ENCODE assay signal across 21 cellular contexts in genomic region chr11:35847473-35847872, GRCh38.
DNase-seq lines count a peak whose midpoint lies in the region; ATAC-seq and TF ChIP-seq lines count a peak whose summit lies in the region.
"Had no signal": no experiment of that assay in that cellular context is flagged by ENCODE, and none has a peak within 500 bp of the region (broad histone marks: within the 10 kb centered on the region; RNA-seq: fewer than 3 reads in every experiment).

No MANE protein-coding gene starts in this region.

- CTCF ChIA-PET in Panc1 (lab: Charles Lee), result no interaction called here

- H3K4me1 ChIP-seq in Panc1 (ENCODE audit: control insufficient read depth, insufficient read depth, low read length), result no peaks in the 10 kb centered on the region
- no peaks in the 10 kb centered on the region for H3K4me1 ChIP-seq in endodermal cell (ENCODE audit: control insufficient read depth, insufficient read depth, low read length)
- H3K4me1 ChIP-seq: BE2C had no signal

- no peak for DNase-seq in Panc1 (ENCODE audit: low read depth, low spot score)
- peak; percentile 87 for DNase-seq in cerebellar cortex (ENCODE audit: low spot score)
- DNase-seq in endodermal cell, result peak; percentile 32
- DNase-seq in T-helper 9 cell, result no peak
- DNase-seq: ACHN; BE2C; CD4-positive, CD25-positive, alpha-beta regulatory T cell; CD8-positive, alpha-beta memory T cell; COR-L47; DMS 273 treated with DMSO at 0.1 percent for 48 hours; DMS53; DND-41; EL; H7 had no signal

- BruUV-seq in Panc1 (replicated peaks; lab: Mats Ljungman, UMichigan), result no TSS peak

- H3K27me3 Mint-ChIP-seq in endodermal cell (ENCODE audit: insufficient read depth), result peaks cover 8% of the 10 kb centered on the region
- peaks cover 19% of the 10 kb centered on the region for H3K27me3 Mint-ChIP-seq in stimulated activated memory B cell treated with anti-CD40 and anti-IgM and Interleukin-4, amounts not matched to agents 10 μg/mL and 1 μg/mL and 100 μg/mL, for 72 hours

- no peak overlapping the region for H3K27ac Mint-ChIP-seq in endodermal cell
- no peak overlapping the region for H3K27ac Mint-ChIP-seq in stimulated activated memory B cell treated with anti-CD40 and anti-IgM and Interleukin-4, amounts not matched to agents 10 μg/mL and 1 μg/mL and 100 μg/mL, for 72 hours
- H3K27ac Mint-ChIP-seq: CD4-positive, CD25-positive, alpha-beta regulatory T cell; CD8-positive, alpha-beta memory T cell; GM23338; IgD-negative memory B cell had no signal

- H3K36me3 ChIP-seq in Panc1 (ENCODE audit: control insufficient read depth, insufficient read depth, low read length) (no peaks in the 10 kb centered on the region), endodermal cell (ENCODE audit: control insufficient read depth, insufficient read depth, low read length) (no peaks in the 10 kb centered on the region)
- H3K36me3 ChIP-seq: BE2C had no signal

- H3K4me1 Mint-ChIP-seq in endodermal cell, result no peaks in the 10 kb centered on the region
- H3K4me1 Mint-ChIP-seq in stimulated activated memory B cell treated with anti-CD40 and anti-IgM and Interleukin-4, amounts not matched to agents 10 μg/mL and 1 μg/mL and 100 μg/mL, for 72 hours, result no peaks in the 10 kb centered on the region
- H3K4me1 Mint-ChIP-seq: CD4-positive, CD25-positive, alpha-beta regulatory T cell; CD8-positive, alpha-beta memory T cell; GM23338; IgD-negative memory B cell had no signal

- WGBS in endodermal cell (ENCODE audit: insufficient coverage in 1 of 2, insufficient read length in 1 of 2), 2 experiments, result 92 to 93% methylated on average over 2 of the region's 2 CpGs

- POLR2A ChIA-PET in Panc1 (lab: Charles Lee), result no interaction called here

- H3K9ac ChIP-seq in endodermal cell (ENCODE audit: extremely low read depth, low read length, poor library complexity, severe bottlenecking), result no peak overlapping the region

- H3K4me3 Mint-ChIP-seq in endodermal cell, result no peak overlapping the region
- H3K4me3 Mint-ChIP-seq in stimulated activated memory B cell treated with anti-CD40 and anti-IgM and Interleukin-4, amounts not matched to agents 10 μg/mL and 1 μg/mL and 100 μg/mL, for 72 hours, result no peak overlapping the region
- H3K4me3 Mint-ChIP-seq: CD4-positive, CD25-positive, alpha-beta regulatory T cell; CD8-positive, alpha-beta memory T cell; GM23338; IgD-negative memory B cell had no signal

- H3K9me3 Mint-ChIP-seq in endodermal cell, result no peaks in the 10 kb centered on the region
- H3K9me3 Mint-ChIP-seq in stimulated activated memory B cell treated with anti-CD40 and anti-IgM and Interleukin-4, amounts not matched to agents 10 μg/mL and 1 μg/mL and 100 μg/mL, for 72 hours, result no peaks in the 10 kb centered on the region
- H3K9me3 Mint-ChIP-seq: CD4-positive, CD25-positive, alpha-beta regulatory T cell; CD8-positive, alpha-beta memory T cell; GM23338; IgD-negative memory B cell had no signal

- in situ Hi-C loops in Panc1 (cut with HindIII; ENCODE audit: low pct_unique_long_range_greater_than_20kb, low sequenced_read_pairs), result no loop called here

- H3K27ac ChIP-seq in Panc1 (ENCODE audit: low read length) (no peak overlapping the region), endodermal cell (ENCODE audit: low read depth, low read length) (no peak overlapping the region)

- H3K4me3 ChIP-seq in Panc1 (ENCODE audit: low read depth in 2 of 2, low read length in 2 of 2) (no peak overlapping the region), endodermal cell (ENCODE audit: low read length) (no peak overlapping the region)
- H3K4me3 ChIP-seq: GM23338 had no signal

- TF ChIP-seq CTCF in Panc1 (IDR thresholded peaks at IDR 0.05) (no peak), endodermal cell (conservative IDR thresholded peaks at IDR 0.05) (no peak)

- H3K36me3 Mint-ChIP-seq in endodermal cell (ENCODE audit: low read depth), result no peaks in the 10 kb centered on the region
- no peaks in the 10 kb centered on the region for H3K36me3 Mint-ChIP-seq in stimulated activated memory B cell treated with anti-CD40 and anti-IgM and Interleukin-4, amounts not matched to agents 10 μg/mL and 1 μg/mL and 100 μg/mL, for 72 hours
- H3K36me3 Mint-ChIP-seq: CD4-positive, CD25-positive, alpha-beta regulatory T cell; CD8-positive, alpha-beta memory T cell; IgD-negative memory B cell had no signal

- no peaks in the 10 kb centered on the region for H3K9me3 ChIP-seq in Panc1 (ENCODE audit: control insufficient read depth, insufficient read depth, low read depth, low read length)
- no peaks in the 10 kb centered on the region for H3K9me3 ChIP-seq in endodermal cell (ENCODE audit: control insufficient read depth, low read length)
- H3K9me3 ChIP-seq: BE2C had no signal

- intact Hi-C loops in Panc1 (cut with micrococcal nuclease; ENCODE audit: unreplicated experiment), result no loop called here

- H3K27me3 ChIP-seq in Panc1 (ENCODE audit: control insufficient read depth, insufficient read depth, low read length) (no peaks in the 10 kb centered on the region; the same call in 1 of the 2 replicates), endodermal cell (ENCODE audit: control insufficient read depth, insufficient read depth, low read length, poor library complexity, severe bottlenecking) (peaks cover 8% of the 10 kb centered on the region)
- H3K27me3 ChIP-seq: BE2C had no signal

- ATAC-seq in Panc1 (peak; percentile 17; the same call in 1 of the 2 replicates), HG03097 (IDR thresholded peaks at IDR 0.05; ENCODE audit: low FRiP score, unreplicated experiment) (no peak), GM18520 (IDR thresholded peaks at IDR 0.05; ENCODE audit: unreplicated experiment) (no peak), GM18519 (IDR thresholded peaks at IDR 0.05; ENCODE audit: low FRiP score, unreplicated experiment) (no peak)
- peak; percentile 44 for ATAC-seq in stimulated activated memory B cell treated with anti-CD40 and anti-IgM and Interleukin-4, amounts not matched to agents 10 μg/mL and 1 μg/mL and 100 μg/mL, for 72 hours
- ATAC-seq: GM23338, HepG2 had no signal

Comparison
In these comparisons a context has a peak if more than half of its experiments do, and no peak if none do; other contexts are left out.
1. ATAC-seq: peak in Panc1 (single experiment) and stimulated activated memory B cell treated with anti-CD40 and anti-IgM and Interleukin-4, amounts not matched to agents 10 μg/mL and 1 μg/mL and 100 μg/mL, for 72 hours (single experiment); none in HG03097 (single experiment), GM18520 (single experiment) and GM18519 (single experiment).
2. DNase-seq: peak in cerebellar cortex (single experiment) and endodermal cell (single experiment); none in Panc1 (single experiment) and T-helper 9 cell (single experiment).